Comparison of ENCODE assay signal across 12 cellular contexts in genomic region chr15:62469478-62469873, GRCh38.
DNase-seq lines count a peak whose midpoint lies in the region; ATAC-seq and TF ChIP-seq lines count a peak whose summit lies in the region.
"Had no signal": no experiment of that assay in that cellular context is flagged by ENCODE, and none has a peak within 500 bp of the region (broad histone marks: within the 10 kb centered on the region; RNA-seq: fewer than 3 reads in every experiment).

No MANE protein-coding gene starts in this region.

- H3K79me2 ChIP-seq in fibroblast of lung (ENCODE audit: control insufficient read depth, insufficient read depth, low read length) (peaks cover 4% of the 10 kb centered on the region), Karpas-422 (ENCODE audit: low read length) (no peaks in the 10 kb centered on the region)

- H3K4me2 ChIP-seq in fibroblast of lung (ENCODE audit: extremely low read depth, insufficient read depth, low read length) (peak overlapping the region; percentile 38), Karpas-422 (ENCODE audit: low read depth, low read length, poor library complexity, severe bottlenecking) (no peak overlapping the region)

- H3K27ac ChIP-seq in fibroblast of lung (ENCODE audit: insufficient read depth, low read length) (peak overlapping the region; percentile 77), upper lobe of left lung (peak overlapping the region in 3 of 4 donors; percentile 37 to 57 (median 54)), Karpas-422 (ENCODE audit: low read length) (no peak overlapping the region)

- H3K36me3 Mint-ChIP-seq in nephron (ENCODE audit: low read depth) = no peaks in the 10 kb centered on the region

- TF ChIP-seq POLR2A in upper lobe of left lung (IDR thresholded peaks at IDR 0.05) = no peak

- H3K27me3 ChIP-seq in fibroblast of lung (ENCODE audit: control insufficient read depth, insufficient read depth, low read length) (no peaks in the 10 kb centered on the region), upper lobe of left lung (no peaks in the 10 kb centered on the region), Karpas-422 (ENCODE audit: low read length) (no peaks in the 10 kb centered on the region)

- peak; percentile 23 to 57 for ATAC-seq in upper lobe of left lung (ENCODE audit: low FRiP score in 2 of 2)
- ATAC-seq: GM12878, K562 had no signal

- H3K4me1 Mint-ChIP-seq in nephron = peaks cover 78% of the 10 kb centered on the region

- H3K27ac Mint-ChIP-seq in nephron = peak overlapping the region; percentile 59 to 92 (median 84)
- H3K27ac Mint-ChIP-seq: activated naive CD8-positive, alpha-beta T cell had no signal

- no peaks in the 10 kb centered on the region for H3K27me3 Mint-ChIP-seq in nephron (ENCODE audit: low read depth)

- TF ChIP-seq CTCF in fibroblast of lung (conservative IDR thresholded peaks at IDR 0.05 in 1 of 2, IDR thresholded peaks at IDR 0.05 in 1 of 2; ENCODE audit: low read depth in 1 of 2, low read length in 2 of 2) (no peak), nephron (IDR thresholded peaks at IDR 0.05; ENCODE audit: unreplicated experiment in 3 of 3) (no peak), upper lobe of left lung (IDR thresholded peaks at IDR 0.05) (no peak)

- no peaks in the 10 kb centered on the region for H3K9me3 Mint-ChIP-seq in nephron

- H3K4me3 Mint-ChIP-seq in nephron = no peak overlapping the region
- H3K4me3 Mint-ChIP-seq: activated naive CD8-positive, alpha-beta T cell had no signal

- H3K36me3 ChIP-seq in fibroblast of lung (ENCODE audit: control insufficient read depth, insufficient read depth, low read length) (no peaks in the 10 kb centered on the region), upper lobe of left lung (no peaks in the 10 kb centered on the region), Karpas-422 (ENCODE audit: insufficient read depth, low read length) (no peaks in the 10 kb centered on the region)

- DNase-seq in NCI-H524 treated with DMSO at 0.1 percent for 48 hours (lab: John Stamatoyannopoulos, UW) (peak; percentile 2), fibroblast of lung (ENCODE audit: low read depth in 2 of 2) (peak; percentile 33 to 81), upper lobe of left lung (peak in 1 of 2 donors; percentile 63), NCI-H1092 treated with DMSO at 0.1 percent for 48 hours (lab: John Stamatoyannopoulos, UW) (no peak), Karpas-422 (no peak), SIG-M5 treated with dmso at 0.1 percent for 504 hours (lab: John Stamatoyannopoulos, UW; ENCODE audit: unreplicated experiment) (no peak)
- DNase-seq: stimulated activated CD4-positive, alpha-beta T cell treated with anti-CD3 and anti-CD28 coated beads, Interleukin-12 subunit alpha, Interleukin-12 subunit beta, amount 100 ng/mL, for 4 hours; stimulated activated CD8-positive, alpha-beta memory T cell treated with anti-CD3 and anti-CD28 coated beads, Interleukin-4, amount 100 ng/mL, for 48 hours had no signal

- H3K9me3 ChIP-seq in fibroblast of lung (ENCODE audit: control insufficient read depth, insufficient read depth, low read depth, low read length) = no peaks in the 10 kb centered on the region
- H3K9me3 ChIP-seq in upper lobe of left lung = no peaks in the 10 kb centered on the region
- H3K9me3 ChIP-seq in Karpas-422 (ENCODE audit: low read length) = no peaks in the 10 kb centered on the region

- TF ChIP-seq EP300 in upper lobe of left lung (IDR thresholded peaks at IDR 0.05) = no peak

- H3K4me1 ChIP-seq in fibroblast of lung (ENCODE audit: control insufficient read depth, extremely low read depth, insufficient read depth, low read length) (peaks cover 21% of the 10 kb centered on the region), upper lobe of left lung (peaks cover 0 to 27% (median 14%) of the 10 kb centered on the region in 4 donors), Karpas-422 (ENCODE audit: low read length) (no peaks in the 10 kb centered on the region)

- H3K9ac ChIP-seq in fibroblast of lung (ENCODE audit: insufficient read depth, low read length) (no peak overlapping the region), Karpas-422 (ENCODE audit: low read length) (no peak overlapping the region)

- H3K4me3 ChIP-seq in fibroblast of lung (replicated peaks in 1 of 4; ENCODE audit: control extremely low read depth in 1 of 4, insufficient read depth in 1 of 4, low read depth in 3 of 4, low read length in 4 of 4) (no peak overlapping the region), upper lobe of left lung (no peak overlapping the region), Karpas-422 (ENCODE audit: low read length) (no peak overlapping the region)
- H3K4me3 ChIP-seq: GM12878, K562 had no signal

- H4K20me1 ChIP-seq in fibroblast of lung (ENCODE audit: control insufficient read depth, extremely low read depth, insufficient read depth, low read length) (no peaks in the 10 kb centered on the region), Karpas-422 (ENCODE audit: insufficient read depth, low read depth, low read length) (0 out of 2 replicates have a peak, but pooled peaks cover 4% of the 10 kb centered on the region)

- no peaks in the 10 kb centered on the region for H3K9me2 ChIP-seq in Karpas-422 (replicated peaks; ENCODE audit: insufficient read depth, low read length)

- no peak overlapping the region for H2AFZ ChIP-seq in fibroblast of lung (ENCODE audit: low read length)
- no peak overlapping the region for H2AFZ ChIP-seq in Karpas-422 (ENCODE audit: low read length)

Comparison
In these comparisons a context has a peak if more than half of its experiments do, and no peak if none do; other contexts are left out.
1. DNase-seq: peak in NCI-H524 treated with DMSO at 0.1 percent for 48 hours (single experiment) and fibroblast of lung (2 of 2); none in NCI-H1092 treated with DMSO at 0.1 percent for 48 hours (single experiment), Karpas-422 (single experiment) and SIG-M5 treated with dmso at 0.1 percent for 504 hours (single experiment).